22 cellular contexts compared by ENCODE assay signal in genomic region chr11:70916321-70916720, GRCh38.
"Had no signal": no experiment of that assay in that cellular context is flagged by ENCODE, and none has a peak within 500 bp of the region (broad histone marks: within the 10 kb centered on the region; RNA-seq: fewer than 3 reads in every experiment).

No MANE protein-coding gene starts in this region.

- H3K27ac Mint-ChIP-seq: activated B cell treated with CpG ODN at 0.5 μM for 24 hours; activated CD8-positive, alpha-beta T cell treated with anti-CD3 and anti-CD28 coated beads for 36 hours; activated naive CD4-positive, alpha-beta T cell treated with anti-CD3 and anti-CD28 coated beads, Interleukin-2, amount 10 ng/mL, durations not matched to agents 7 days and 5 days; activated naive CD8-positive, alpha-beta T cell treated with anti-CD3 and anti-CD28 coated beads, Interleukin-2, amount 50 U/mL, for 24 hours; activated T-helper 2 cell treated with anti-CD3 and anti-CD28 coated beads, Interferon-gamma antibody, Interleukin-2, Interleukin-4, amounts not matched to agents 10 μg/mL and 5 μg/mL and 100 μg/mL, durations not matched to agents 14 hours and 24 hours and 36 hours; stimulated activated naive B cell treated with anti-CD40 and anti-IgM and Interleukin-4, amounts not matched to agents 10 μg/mL and 1 μg/mL and 100 μg/mL, for 72 hours; T-helper 2 cell treated with Interferon-gamma antibody and Interleukin-4, amounts not matched to agents 5 μg/mL and 100 μg/mL, for 36 hours had no signal

- H3K36me3 ChIP-seq: brain microvascular endothelial cell, gastrocnemius medialis, heart left ventricle, thyroid gland had no signal

- DNase-seq: activated B cell treated with CpG ODN at 0.5 μM for 24 hours; activated CD4-positive, alpha-beta T cell treated with anti-CD3 and anti-CD28 coated beads for 4 hours; activated CD8-positive, alpha-beta T cell treated with anti-CD3 and anti-CD28 coated beads for 36 hours; activated naive CD4-positive, alpha-beta T cell treated with anti-CD3 and anti-CD28 coated beads, Interleukin-2, amount 10 ng/mL, durations not matched to agents 7 days and 5 days; activated naive CD8-positive, alpha-beta T cell treated with anti-CD3 and anti-CD28 coated beads, Interleukin-2, amount 50 U/mL, for 24 hours; activated T-cell treated with anti-CD3 and anti-CD28 coated beads, Interleukin-2, amount 50 U/mL, for 1 hour; anterior cingulate cortex; brain microvascular endothelial cell; erythroblast; gastrocnemius medialis; heart left ventricle; kidney; left ventricle myocardium superior; naive thymus-derived CD4-positive, alpha-beta T cell; psoas muscle; stimulated activated naive B cell treated with anti-CD40 and anti-IgM and Interleukin-4, amounts not matched to agents 10 μg/mL and 1 μg/mL and 100 μg/mL, for 72 hours; thyroid gland had no signal

- H3K36me3 Mint-ChIP-seq: activated naive CD4-positive, alpha-beta T cell treated with anti-CD3 and anti-CD28 coated beads, Interleukin-2, amount 10 ng/mL, durations not matched to agents 7 days and 5 days had no signal

- H3K27me3 ChIP-seq: brain microvascular endothelial cell, thyroid gland had no signal

- H3K4me3 Mint-ChIP-seq: activated B cell treated with CpG ODN at 0.5 μM for 24 hours; activated CD8-positive, alpha-beta T cell treated with anti-CD3 and anti-CD28 coated beads for 36 hours; activated naive CD4-positive, alpha-beta T cell treated with anti-CD3 and anti-CD28 coated beads, Interleukin-2, amount 10 ng/mL, durations not matched to agents 7 days and 5 days; activated naive CD8-positive, alpha-beta T cell treated with anti-CD3 and anti-CD28 coated beads, Interleukin-2, amount 50 U/mL, for 24 hours; central memory CD8-positive, alpha-beta T cell; naive thymus-derived CD4-positive, alpha-beta T cell; stimulated activated naive B cell treated with anti-CD40 and anti-IgM and Interleukin-4, amounts not matched to agents 10 μg/mL and 1 μg/mL and 100 μg/mL, for 72 hours; T-helper 2 cell treated with Interferon-gamma antibody and Interleukin-4, amounts not matched to agents 5 μg/mL and 100 μg/mL, for 36 hours had no signal

- H3K4me1 ChIP-seq: gastrocnemius medialis, heart left ventricle, psoas muscle, thyroid gland had no signal

- ATAC-seq: activated CD8-positive, alpha-beta T cell treated with anti-CD3 and anti-CD28 coated beads for 36 hours; activated naive CD8-positive, alpha-beta T cell treated with anti-CD3 and anti-CD28 coated beads, Interleukin-2, amount 50 U/mL, for 24 hours; gastrocnemius medialis; heart left ventricle; left ventricle myocardium superior; naive thymus-derived CD4-positive, alpha-beta T cell; psoas muscle; sciatic nerve; stimulated activated naive B cell treated with anti-CD40 and anti-IgM and Interleukin-4, amounts not matched to agents 10 μg/mL and 1 μg/mL and 100 μg/mL, for 72 hours had no signal

- H3K27ac ChIP-seq: brain microvascular endothelial cell, coronary artery, gastrocnemius medialis, psoas muscle, thyroid gland had no signal

- H3K4me3 ChIP-seq: coronary artery, gastrocnemius medialis, heart left ventricle, psoas muscle, thyroid gland had no signal

- H3K4me1 Mint-ChIP-seq: activated naive CD4-positive, alpha-beta T cell treated with anti-CD3 and anti-CD28 coated beads, Interleukin-2, amount 10 ng/mL, durations not matched to agents 7 days and 5 days; central memory CD8-positive, alpha-beta T cell; naive thymus-derived CD4-positive, alpha-beta T cell had no signal

- H3K27me3 Mint-ChIP-seq: activated naive CD4-positive, alpha-beta T cell treated with anti-CD3 and anti-CD28 coated beads, Interleukin-2, amount 10 ng/mL, durations not matched to agents 7 days and 5 days had no signal

- H3K9me3 ChIP-seq: thyroid gland had no signal
